ENCODE assay signal across 18 cellular contexts in genomic region chr2:229578052-229578846, GRCh38.
DNase-seq lines count a peak whose midpoint lies in the region; ATAC-seq and TF ChIP-seq lines count a peak whose summit lies in the region.
"Had no signal": no experiment of that assay in that cellular context is flagged by ENCODE, and none has a peak within 500 bp of the region (broad histone marks: within the 10 kb centered on the region; RNA-seq: fewer than 3 reads in every experiment).

No MANE protein-coding gene starts in this region.

- H3K4me1 Mint-ChIP-seq in glutamatergic neuron (ENCODE audit: low read depth, unreplicated experiment): peaks cover 9% of the 10 kb centered on the region
- H3K4me1 Mint-ChIP-seq: CD14-positive monocyte had no signal

- H3K9me2 ChIP-seq in SK-N-SH: no peaks in the 10 kb centered on the region

- no peak for TF ChIP-seq EP300 in SK-N-SH (IDR thresholded peaks at IDR 0.05; ENCODE audit: borderline replicate concordance in 1 of 2, low read depth in 1 of 2, low read length in 1 of 2)

- H3K27me3 Mint-ChIP-seq in glutamatergic neuron (ENCODE audit: unreplicated experiment): peaks cover 3% of the 10 kb centered on the region

- no peaks in the 10 kb centered on the region for H3K36me3 ChIP-seq in SK-N-SH (replicated peaks in 1 of 2; ENCODE audit: control insufficient read depth in 1 of 2, insufficient read depth in 2 of 2, low read length in 1 of 2)
- H3K36me3 ChIP-seq: SJSA1 had no signal

- POLR2A ChIA-PET in SK-N-SH (lab: Yijun Ruan, JAX): no interaction called here
- POLR2A ChIA-PET in HEK293T (lab: Yijun Ruan, JAX): no interaction called here

- no peaks in the 10 kb centered on the region for H3K27me3 ChIP-seq in SK-N-SH (ENCODE audit: insufficient read depth)

- no peaks in the 10 kb centered on the region for H3K9me3 Mint-ChIP-seq in glutamatergic neuron (ENCODE audit: unreplicated experiment)
- H3K9me3 Mint-ChIP-seq: CD14-positive monocyte, HFFc6 had no signal

- no peaks in the 10 kb centered on the region for H3F3A ChIP-seq in SK-N-SH (replicated peaks; ENCODE audit: insufficient read depth)

- H2AFZ ChIP-seq in SK-N-SH (ENCODE audit: low read depth): no peak overlapping the region

- H4K20me1 ChIP-seq in SK-N-SH (ENCODE audit: insufficient read depth): no peaks in the 10 kb centered on the region

- intact Hi-C loops in Right ventricle myocardium inferior (cut with DNase I): no loop called here

- TF ChIP-seq CTCF in SK-N-SH (IDR thresholded peaks at IDR 0.05) (0 out of 2 replicates have a peak, but pooled peaks have one; percentile 6), cardiac fibroblast (IDR thresholded peaks at IDR 0.05; ENCODE audit: low read depth, low read length) (peak; percentile 16), glutamatergic neuron (IDR thresholded peaks at IDR 0.05; ENCODE audit: partially characterized antibody, unreplicated experiment) (no peak)

- H3K27ac ChIP-seq in SK-N-SH (ENCODE audit: low read depth in 2 of 2, low read length in 1 of 2): no peak overlapping the region
- H3K27ac ChIP-seq: 22Rv1, SJSA1 had no signal

- H3K4me3 ChIP-seq in SK-N-SH (ENCODE audit: low read depth in 2 of 2, low read length in 1 of 2) (no peak overlapping the region), cardiac fibroblast (replicated peaks in 1 of 2; ENCODE audit: low read depth in 2 of 2, low read length in 2 of 2) (no peak overlapping the region)
- H3K4me3 ChIP-seq: SJSA1 had no signal

- no peak overlapping the region for H3K4me2 ChIP-seq in SK-N-SH

- no peak for ATAC-seq in SK-N-SH treated with all-trans-retinoic acid at 6 μM for 48 hours
- ATAC-seq in GM21825 (IDR thresholded peaks at IDR 0.05; ENCODE audit: unreplicated experiment): no peak
- ATAC-seq in Right ventricle myocardium inferior: no peak
- no peak for ATAC-seq in GM18498 (IDR thresholded peaks at IDR 0.05; ENCODE audit: unreplicated experiment)

- 50% methylated on average over 8 of the region's 8 CpGs for WGBS in SK-N-SH (ENCODE audit: low lambda C conversion rate)

- no peaks in the 10 kb centered on the region for H3K4me1 ChIP-seq in SK-N-SH (ENCODE audit: control insufficient read depth in 1 of 2, insufficient read depth in 2 of 2, low read depth in 1 of 2, low read length in 1 of 2)
- H3K4me1 ChIP-seq: SJSA1 had no signal

- H3K9ac ChIP-seq in SK-N-SH: no peak overlapping the region

- H3K4me3 Mint-ChIP-seq in glutamatergic neuron (ENCODE audit: unreplicated experiment): peak overlapping the region; percentile 20
- H3K4me3 Mint-ChIP-seq: CD14-positive monocyte, HFFc6 had no signal

- CTCF ChIA-PET in SK-N-SH (lab: Yijun Ruan, JAX): interaction anchor here (0.7 to 1.1 kb wide), 3 partner anchors 9 to 304 kb away, joined by 3 to 7 read pairs (median 3); no protein-coding TSS in a partner anchor
- CTCF ChIA-PET in HEK293T (lab: Yijun Ruan, JAX): interaction anchor here (0.6 to 0.7 kb wide), 2 partner anchors 8 to 147 kb away, joined by 3 read pairs; no protein-coding TSS in a partner anchor

- no peaks in the 10 kb centered on the region for H3K36me3 Mint-ChIP-seq in glutamatergic neuron (ENCODE audit: unreplicated experiment)
- H3K36me3 Mint-ChIP-seq: CD14-positive monocyte had no signal

- H3K79me2 ChIP-seq in SK-N-SH (ENCODE audit: insufficient read depth): no peaks in the 10 kb centered on the region

- no peaks in the 10 kb centered on the region for H3K9me3 ChIP-seq in SK-N-SH
- H3K9me3 ChIP-seq: SJSA1 had no signal

- H3K27ac Mint-ChIP-seq in glutamatergic neuron (ENCODE audit: unreplicated experiment): peak overlapping the region; percentile 28
- H3K27ac Mint-ChIP-seq: HFFc6 had no signal

- DNase-seq in SK-N-SH (no peak), cardiac fibroblast (ENCODE audit: low read depth in 2 of 2) (no peak), glutamatergic neuron (peak; percentile 55), HEK293T (ENCODE audit: extremely low spot score) (no peak), Right ventricle myocardium inferior (ENCODE audit: missing footprints) (no peak)
- DNase-seq: DMS79 treated with DMSO at 0.1 percent for 48 hours, HFFc6, NCI-H1092 treated with DMSO at 0.1 percent for 48 hours, NCI-H146, NCI-H2029 treated with DMSO at 0.1 percent for 48 hours, NCI-H2171, NCI-H526 had no signal

- TF ChIP-seq RAD21 in SK-N-SH (IDR thresholded peaks at IDR 0.05; ENCODE audit: low read length): no peak

TF ChIP-seq in SK-N-SH, 30 proteins besides CTCF, POLR2A, EP300 and RAD21:
- no peak for TF ChIP-seq USF1 (IDR thresholded peaks at IDR 0.05; ENCODE audit: borderline replicate concordance, low read depth)
- no peak for TF ChIP-seq USF2 (IDR thresholded peaks at IDR 0.05; ENCODE audit: borderline replicate concordance, low read depth, low read length)

TF ChIP-seq in SK-N-SH treated with all-trans-retinoic acid at 6 μM for 48 hours, 23 proteins besides CTCF, POLR2A, EP300 and RAD21 (continues in another document):
- TF ChIP-seq BACH2 (CRISPR knock-in tag; IDR thresholded peaks at IDR 0.05; ENCODE audit: borderline replicate concordance) (no peak), OSR1 (CRISPR knock-in tag; IDR thresholded peaks at IDR 0.05) (no peak), ZFP3 (CRISPR knock-in tag; IDR thresholded peaks at IDR 0.05) (no peak), ZNF70 (CRISPR knock-in tag; IDR thresholded peaks at IDR 0.05) (no peak), TOX (CRISPR knock-in tag; IDR thresholded peaks at IDR 0.05; ENCODE audit: borderline replicate concordance) (no peak), PATZ1 (CRISPR knock-in tag; IDR thresholded peaks at IDR 0.05; ENCODE audit: borderline replicate concordance) (no peak), RARB (CRISPR knock-in tag; IDR thresholded peaks at IDR 0.05) (no peak), ZNF565 (CRISPR knock-in tag; conservative IDR thresholded peaks at IDR 0.05; ENCODE audit: low read depth) (no peak), ARNTL (CRISPR knock-in tag; IDR thresholded peaks at IDR 0.05; ENCODE audit: borderline replicate concordance, low read depth) (no peak)

TF ChIP-seq in HEK293T, 16 proteins besides CTCF, POLR2A, EP300 and RAD21:
- TF ChIP-seq FOXA1 (IDR thresholded peaks at IDR 0.05) (no peak), ZNF384 (IDR thresholded peaks at IDR 0.05) (no peak), TARDBP (IDR thresholded peaks at IDR 0.05) (no peak), SP1 (IDR thresholded peaks at IDR 0.05) (no peak), L3MBTL2 (conservative IDR thresholded peaks at IDR 0.05) (no peak), CTBP1 (IDR thresholded peaks at IDR 0.05; ENCODE audit: borderline replicate concordance) (no peak), LEF1 (IDR thresholded peaks at IDR 0.05; ENCODE audit: borderline replicate concordance) (no peak), SUZ12 (IDR thresholded peaks at IDR 0.05) (no peak), PKNOX1 (IDR thresholded peaks at IDR 0.05) (no peak), HDGF (IDR thresholded peaks at IDR 0.05; ENCODE audit: borderline replicate concordance) (no peak), NFRKB (IDR thresholded peaks at IDR 0.05) (no peak)
